Comparison of ENCODE assay signal across 1 cellular context in the genomic region with DNA sequence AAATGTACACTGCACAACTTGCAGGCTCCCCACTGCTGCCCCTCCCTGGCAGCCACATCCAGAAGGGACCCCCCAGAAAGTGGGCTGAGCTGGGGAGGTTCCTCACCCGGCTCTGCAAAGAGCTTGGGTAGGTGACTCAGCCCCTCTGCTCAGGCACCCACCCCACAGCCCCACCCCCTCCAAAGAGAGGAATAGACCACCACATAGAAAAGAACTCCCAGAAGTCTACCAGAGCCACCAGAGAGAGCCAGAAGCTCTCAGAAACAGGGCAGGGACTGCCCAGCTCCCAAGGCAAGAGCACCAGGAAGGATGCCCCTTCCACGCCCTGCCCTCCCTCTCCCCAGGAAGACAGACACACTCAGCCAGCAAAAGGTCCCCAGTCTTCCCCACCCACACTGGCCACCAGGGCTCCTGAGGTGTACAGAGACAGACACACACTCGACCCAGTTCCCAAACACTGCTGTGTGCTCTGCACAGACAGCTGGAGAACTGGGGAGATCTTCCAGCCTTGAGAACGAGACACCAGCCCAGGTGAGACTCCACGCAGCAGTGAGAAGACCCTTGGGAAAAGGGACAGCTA.
TF ChIP-seq lines count a peak whose summit lies in the region.

No MANE protein-coding gene starts in this region.

TF ChIP-seq in K562, 482 proteins besides CTCF, POLR2A, EP300 and RAD21:
- TF ChIP-seq AFF4 (CRISPR knock-in tag; IDR thresholded peaks at IDR 0.05), result no peak
- no peak for TF ChIP-seq RFX1 (IDR thresholded peaks at IDR 0.05)
- TF ChIP-seq ZSCAN29 (IDR thresholded peaks at IDR 0.05), result no peak
- TF ChIP-seq ZKSCAN1 (IDR thresholded peaks at IDR 0.05; ENCODE audit: low read depth, low read length), result no peak
TF ChIP-seq in K562: peak in this region for 0.
